ENCODE assay signal across 12 cellular contexts in genomic region chr1:1799716-1800115, GRCh38. TPM values are rescaled to one million over a fixed set of nuclear protein-coding genes. Genes with fewer than 3 reads are reported as not detected.
A peak's percentile ranks its signal among the peaks of the same experiment; 100 is the strongest.
DNase-seq lines count a peak whose midpoint lies in the region; ATAC-seq, FAIRE-seq and TF ChIP-seq lines count a peak whose summit lies in the region.
"Had no signal": no experiment of that assay in that cellular context is flagged by ENCODE, and none has a peak within 500 bp of the region (broad histone marks: within the 10 kb centered on the region; RNA-seq: fewer than 3 reads in every experiment).

No MANE protein-coding gene starts in this region.

- H3K9me2 ChIP-seq in DOHH2 (replicated peaks; ENCODE audit: control insufficient read depth, low read length) = no peaks in the 10 kb centered on the region

- no TSS peak for BruUV-seq in GM12878 (replicated peaks; lab: Mats Ljungman, UMichigan)

- in situ Hi-C loops in GM12878 (cut with MboI) = no loop called here

- no peak overlapping the region for H3K9ac ChIP-seq in GM12878 (ENCODE audit: control insufficient read depth, insufficient read depth, low read length)

- CTCF ChIA-PET in GM12878 (lab: Yijun Ruan, JAX) = interaction anchor here (2.1 kb wide), 1 partner anchor 106 kb away, joined by 7 read pairs; no protein-coding TSS in a partner anchor

- TF ChIP-seq POLR2A in GM12878 (IDR thresholded peaks at IDR 0.05; ENCODE audit: low read depth, low read length) (no peak), adrenal gland (IDR thresholded peaks at IDR 0.05) (no peak)

- FAIRE-seq in GM12878 (lab: Jason Lieb, UNC) = peak; percentile 96

- no peak overlapping the region for H2AFZ ChIP-seq in GM12878 (ENCODE audit: control insufficient read depth, low read depth, low read length)

- H3K27ac ChIP-seq in DOHH2 (ENCODE audit: low read depth, low read length) = peak overlapping the region; percentile 4; the same call in 1 of the 2 replicates
- peak overlapping the region; percentile 13; the same call in 1 of the 2 replicates for H3K27ac ChIP-seq in GM12878 (ENCODE audit: control insufficient read depth, insufficient read depth)
- H3K27ac ChIP-seq in adrenal gland = no peak overlapping the region
- H3K27ac ChIP-seq: brain microvascular endothelial cell, tibial artery had no signal

- ATAC-seq in GM19438 (IDR thresholded peaks at IDR 0.05; ENCODE audit: low read depth, unreplicated experiment) (peak; percentile 84), HG03066 (IDR thresholded peaks at IDR 0.05; ENCODE audit: low read depth, unreplicated experiment) (peak; percentile 89), GM12878 (peak; percentile 98)

- TF ChIP-seq EP300 in GM12878 (IDR thresholded peaks at IDR 0.05; ENCODE audit: borderline replicate concordance in 1 of 2, control insufficient read depth in 1 of 2, low read depth in 2 of 2, low read length in 2 of 2) = peak in 1 of 2 experiments; percentile 28; a peak in 2 of 4 replicates

- 0 out of 2 replicates have a peak, but pooled peaks have one; percentile 9 for TF ChIP-seq RAD21 in GM12878 (IDR thresholded peaks at IDR 0.05; ENCODE audit: insufficient read depth, low read depth, low read length)

- H4K20me1 ChIP-seq in DOHH2 (ENCODE audit: control insufficient read depth, insufficient read depth, low read depth, low read length) (no peaks in the 10 kb centered on the region), GM12878 (ENCODE audit: control insufficient read depth, insufficient read depth) (peaks cover 18% of the 10 kb centered on the region)

- H3K27me3 ChIP-seq in DOHH2 (ENCODE audit: control insufficient read depth, low read length) (no peaks in the 10 kb centered on the region), GM12878 (replicated peaks in 1 of 2; ENCODE audit: control insufficient read depth in 2 of 2, insufficient read depth in 2 of 2, low read length in 1 of 2) (no peaks in the 10 kb centered on the region), adrenal gland (no peaks in the 10 kb centered on the region)
- H3K27me3 ChIP-seq: brain microvascular endothelial cell, tibial artery had no signal

- DNase-seq in GM12878 (ENCODE audit: low read depth, low spot score) (peak; percentile 62), adrenal gland (no peak), RPMI8226 (no peak), SKM-1 treated with dmso at 0.1 percent for 144 hours (lab: John Stamatoyannopoulos, UW; ENCODE audit: unreplicated experiment) (no peak), NCI-H1092 treated with DMSO at 0.1 percent for 48 hours (lab: John Stamatoyannopoulos, UW) (no peak)
- DNase-seq: activated CD4-positive, alpha-beta T cell treated with anti-CD3 and anti-CD28 coated beads, Interleukin-2, amount 10 ng/mL, durations not matched to agents 7 days and 5 days; brain microvascular endothelial cell; MV-4-11 had no signal

- H3K4me1 ChIP-seq in DOHH2 (ENCODE audit: control insufficient read depth, low read length) (peaks cover 33% of the 10 kb centered on the region), GM12878 (ENCODE audit: control insufficient read depth, insufficient read depth, low read length) (peaks cover 42% of the 10 kb centered on the region), adrenal gland (replicated peaks in 1 of 2) (no peaks in the 10 kb centered on the region)
- H3K4me1 ChIP-seq: tibial artery had no signal

- peaks cover 2% of the 10 kb centered on the region for H3F3A ChIP-seq in DOHH2 (ENCODE audit: control insufficient read depth, insufficient read depth)

- peaks cover 89% of the 10 kb centered on the region for H3K36me3 ChIP-seq in DOHH2 (ENCODE audit: control insufficient read depth, low read length)
- peaks cover 33 to 34% of the 10 kb centered on the region in 2 experiments for H3K36me3 ChIP-seq in GM12878 (ENCODE audit: control insufficient read depth in 2 of 2, insufficient read depth in 2 of 2, low read length in 1 of 2)
- H3K36me3 ChIP-seq in adrenal gland (replicated peaks in 1 of 2) = peaks cover 0 to 61% of the 10 kb centered on the region in 2 donors

- H3K79me2 ChIP-seq in DOHH2 (ENCODE audit: control insufficient read depth, low read length) = peaks cover 72% of the 10 kb centered on the region
- peaks cover 23% of the 10 kb centered on the region for H3K79me2 ChIP-seq in GM12878 (ENCODE audit: control insufficient read depth, insufficient read depth, low read length)

- H3K4me3 ChIP-seq in DOHH2 (ENCODE audit: low read length) (no peak overlapping the region), GM12878 (no peak overlapping the region), adrenal gland (no peak overlapping the region)
- H3K4me3 ChIP-seq: tibial artery had no signal

- no peaks in the 10 kb centered on the region for H3K9me3 ChIP-seq in DOHH2 (ENCODE audit: control insufficient read depth, insufficient read depth, low read length)
- H3K9me3 ChIP-seq in GM12878 (replicated peaks; ENCODE audit: control insufficient read depth, insufficient read depth, low read length) = no peaks in the 10 kb centered on the region
- no peaks in the 10 kb centered on the region for H3K9me3 ChIP-seq in adrenal gland (replicated peaks in 1 of 3)
- H3K9me3 ChIP-seq: tibial artery had no signal

- intact Hi-C loops in GM12878 (cut with micrococcal nuclease; ENCODE audit: unreplicated experiment) = loop anchor here (5.0 kb wide), 1 partner anchor 108 kb away; no protein-coding TSS in a partner anchor
- intact Hi-C loops in adrenal gland (cut with DNase I) = no loop called here

- SMC1A ChIA-PET in GM12878 (lab: Charles Lee; ENCODE audit: uncharacterized antibody, unreplicated experiment) = interaction anchor here (1.1 to 2.4 kb wide), 3 partner anchors 20 to 106 kb away, joined by 3 to 8 read pairs (median 7); no protein-coding TSS in a partner anchor

- POLR2A ChIA-PET in GM12878 (lab: Charles Lee) = interaction anchor here (1.1 kb wide), 1 partner anchor 20 kb away, joined by 3 read pairs; no protein-coding TSS in a partner anchor

- TF ChIP-seq CTCF in DOHH2 (IDR thresholded peaks at IDR 0.05; ENCODE audit: low read depth, low read length, poor library complexity, severe bottlenecking) = no peak
- TF ChIP-seq CTCF in GM12878 (IDR thresholded peaks at IDR 0.05 in 2 of 3, conservative IDR thresholded peaks at IDR 0.05 in 1 of 3; ENCODE audit: control insufficient read depth in 2 of 3, extremely low read depth in 1 of 3, insufficient read depth in 1 of 3, low read depth in 3 of 3, low read length in 3 of 3) = no peak
- TF ChIP-seq CTCF in adrenal gland (IDR thresholded peaks at IDR 0.05) = no peak

- RAD21 ChIA-PET in GM12878 (lab: Charles Lee; ENCODE audit: unreplicated experiment) = interaction anchor here (0.7 kb wide), 1 partner anchor 171 kb away, joined by 4 read pairs; no protein-coding TSS in a partner anchor

- H3K4me2 ChIP-seq in DOHH2 (ENCODE audit: low read length) = no peak overlapping the region
- peak overlapping the region; percentile 47 for H3K4me2 ChIP-seq in GM12878 (ENCODE audit: control insufficient read depth, insufficient read depth)

- WGBS in GM12878 (ENCODE audit: insufficient coverage, insufficient replicate concordance, low lambda C conversion rate, missing lambda C conversion rate) = 1% methylated on average over 5 of the region's 5 CpGs
- WGBS in adrenal gland, 4 donors = 82 to 98% (median 86%) methylated on average over 5 of the region's 5 CpGs

TF ChIP-seq in GM12878, 131 proteins besides CTCF, POLR2A, EP300 and RAD21 (continues in another document):
- TF ChIP-seq TARDBP (IDR thresholded peaks at IDR 0.05; ENCODE audit: borderline replicate concordance) (no peak), RB1 (IDR thresholded peaks at IDR 0.05; ENCODE audit: borderline replicate concordance) (no peak), RAD51 (IDR thresholded peaks at IDR 0.05) (no peak), ZBTB33 (IDR thresholded peaks at IDR 0.05) (no peak), HDAC6 (IDR thresholded peaks at IDR 0.05; ENCODE audit: unreplicated experiment) (no peak), MEF2A (IDR thresholded peaks at IDR 0.05; ENCODE audit: insufficient read depth, low read depth, low read length) (no peak), ZNF622 (IDR thresholded peaks at IDR 0.05) (no peak)

RNA-seq across cellular contexts. Expression of gene NADK, which starts 21.4 kb away (rescaled TPM):
- total RNA-seq in GM12878 (2013; cell fraction: nucleolus; rRNA removed) = 113 and 124 TPM in 2 replicates
- total RNA-seq in GM12878 (2014; rRNA removed) (46.5 and 49.1 TPM in 2 replicates), GM12878 (2014; rRNA removed; fragmentation: Illumina TruSeq; extraction: Trizol) (27.0 and 30.2 TPM in 2 replicates), GM12878 (2021) (78.7 and 93.2 TPM in 2 replicates), adrenal gland (100 to 1,000 TPM; 131 to 195 (median 173) TPM)
- polyA plus RNA-seq in GM12878 (2011; ENCODE audit: low read depth) = 36.7 TPM
- polyA plus RNA-seq in GM12878 (2011; rRNA removed) (48.7 and 62.6 TPM in 2 replicates), GM12878 (2014; fragmentation: Illumina TruSeq; extraction: Trizol) (10.6 and 32.9 TPM in 2 replicates), GM12878 (2014; fragmentation: Nextera tagmentation; extraction: Ambion mirVana) (1 to 10 TPM; 1.1 to 3.6 TPM), GM12878 (2014; rRNA removed) (70.8 and 75.2 TPM in 2 replicates), GM12878 (2016; fragmentation: Nextera tagmentation; extraction: Ambion mirVana) (10 to 100 TPM; 44.6 to 60.6 TPM), adrenal gland (100 to 1,000 TPM in 2 of 3 donors, 10 to 100 TPM in 1; 73.0 to 150 (median 102) TPM)
- polyA plus RNA-seq in GM12878 (2011; cell fraction: cytosol; rRNA removed) = 72.7 and 78.2 TPM in 2 replicates
- 242 and 315 TPM in 2 replicates for polyA plus RNA-seq in GM12878 (2011; cell fraction: nucleus; rRNA removed)
- polyA plus RNA-seq in GM12878 (2012) = 42.3 and 46.1 TPM in 2 replicates
- 21.1 and 51.6 TPM in 2 replicates for polyA minus RNA-seq in GM12878 (2011; rRNA and poly(A)+ RNA removed)
- polyA minus RNA-seq in GM12878 (2011; cell fraction: cytosol; rRNA and poly(A)+ RNA removed) = 29.9 and 30.3 TPM in 2 replicates
- 39.2 and 54.4 TPM in 2 replicates for polyA minus RNA-seq in GM12878 (2011; cell fraction: nucleus; rRNA and poly(A)+ RNA removed)

Comparison
In these comparisons a context has a peak if more than half of its experiments do, and no peak if none do; other contexts are left out.
1. H3K27ac ChIP-seq: peak in DOHH2 (single experiment) and GM12878 (single experiment); none in adrenal gland (0 of 5).
2. Peak in every context shown above with its lines, with median percentiles within 50 percentile points of each other: ATAC-seq.